18 cellular contexts compared by ENCODE assay signal in genomic region chr2:224134003-224134734, GRCh38.
"Had no signal": no experiment of that assay in that cellular context is flagged by ENCODE, and none has a peak within 500 bp of the region (broad histone marks: within the 10 kb centered on the region; RNA-seq: fewer than 3 reads in every experiment).

No MANE protein-coding gene starts in this region.

- H3K4me3 ChIP-seq: gastroesophageal sphincter, right atrium auricular region, sigmoid colon, suprapubic skin, thyroid gland, upper lobe of right lung, vagina had no signal

- ATAC-seq: esophagus mucosa; gastroesophageal sphincter; left cardiac atrium; naive thymus-derived CD8-positive, alpha-beta T cell; upper lobe of right lung had no signal

- H3K27ac ChIP-seq: gastroesophageal sphincter, neutrophil, right atrium auricular region, sigmoid colon, suprapubic skin, thyroid gland, upper lobe of right lung, vagina had no signal

- H3K4me1 Mint-ChIP-seq: naive thymus-derived CD8-positive, alpha-beta T cell had no signal

- H3K27ac Mint-ChIP-seq: naive thymus-derived CD8-positive, alpha-beta T cell had no signal

- H3K27me3 ChIP-seq: gastroesophageal sphincter, neutrophil, right atrium auricular region, sigmoid colon, suprapubic skin, thyroid gland, upper lobe of right lung, vagina had no signal

- H3K4me3 Mint-ChIP-seq: naive thymus-derived CD8-positive, alpha-beta T cell had no signal

- H3K4me1 ChIP-seq: gastroesophageal sphincter, right atrium auricular region, sigmoid colon, suprapubic skin, thyroid gland, upper lobe of right lung had no signal

- H3K36me3 ChIP-seq: gastroesophageal sphincter, neutrophil, right atrium auricular region, sigmoid colon, suprapubic skin, thyroid gland, upper lobe of right lung, vagina had no signal

- H3K9me3 ChIP-seq: gastroesophageal sphincter, neutrophil, right atrium auricular region, sigmoid colon, suprapubic skin, thyroid gland, upper lobe of right lung, vagina had no signal

- DNase-seq: effector memory CD4-positive, alpha-beta T cell; glutamatergic neuron; kidney; left cardiac atrium; naive thymus-derived CD8-positive, alpha-beta T cell; posterior cingulate gyrus; sigmoid colon; small intestine; stimulated activated CD4-positive, alpha-beta T cell treated with anti-CD3 and anti-CD28 coated beads, Interleukin-12 subunit alpha, Interleukin-12 subunit beta, amount 100 ng/mL, for 4 hours; stimulated activated naive CD4-positive, alpha-beta T cell treated with Interleukin-2 at 50 U/mL for 16 hours; thyroid gland; upper lobe of right lung had no signal

- H3K36me3 Mint-ChIP-seq: naive thymus-derived CD8-positive, alpha-beta T cell had no signal
